8 cellular contexts compared by ENCODE assay signal in the genomic region with DNA sequence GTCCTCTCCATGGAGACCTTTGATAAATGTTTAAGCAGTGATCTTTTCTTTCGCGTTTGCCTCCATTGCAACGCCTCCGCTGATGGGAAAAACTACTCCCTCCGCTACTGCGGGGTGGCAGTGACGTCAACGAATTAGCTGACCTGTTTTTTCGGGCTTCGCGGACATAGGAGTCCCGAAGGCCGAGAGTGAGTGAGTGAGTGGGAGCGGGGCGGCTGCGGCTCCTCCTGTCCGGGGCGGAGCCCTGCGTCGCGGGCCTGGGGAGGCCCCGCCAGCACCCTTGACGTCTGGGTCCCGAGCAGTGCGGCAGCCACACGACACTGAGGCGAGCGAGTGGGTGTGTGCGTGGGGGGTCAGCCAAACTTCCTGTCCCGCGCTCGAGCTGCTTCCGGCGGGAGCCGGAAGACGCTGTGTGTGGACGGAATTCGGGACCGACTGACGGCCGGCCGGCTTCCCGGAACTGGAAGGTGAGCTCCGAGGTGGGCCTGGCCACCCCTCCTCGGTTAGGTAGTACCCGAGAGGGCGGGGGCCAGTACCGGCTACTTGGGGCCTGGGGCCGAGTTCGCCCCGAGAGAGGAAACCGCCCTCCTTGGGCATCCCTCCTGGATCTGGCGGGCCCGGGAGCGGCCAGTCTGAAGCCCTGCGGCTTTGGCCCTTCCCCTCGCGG. TPM values are rescaled to one million over a fixed set of nuclear protein-coding genes. Genes with fewer than 3 reads are reported as not detected.
DNase-seq lines count a peak whose midpoint lies in the region; ATAC-seq and TF ChIP-seq lines count a peak whose summit lies in the region.

Gene ZNF410 (plus strand): TSS at position 411 of the 667 bp plus-strand sequence. CDS start 5,317 bp downstream, outside the sequence.

- H3K36me3 ChIP-seq in ACC112 (ENCODE audit: insufficient read depth, low read length) (no peaks in the 10 kb centered on the region), breast epithelium (no peaks in the 10 kb centered on the region)

- ATAC-seq in GM18870 (IDR thresholded peaks at IDR 0.05; ENCODE audit: unreplicated experiment) (peak; percentile 70), HG03135 (IDR thresholded peaks at IDR 0.05; ENCODE audit: unreplicated experiment) (peak; percentile 92)

- intact Hi-C loops in breast epithelium (cut with DNase I; ENCODE audit: low total_unique reads), result no loop called here

- no peak for TF ChIP-seq CTCF in VCaP (conservative IDR thresholded peaks at IDR 0.05)
- TF ChIP-seq CTCF in breast epithelium (IDR thresholded peaks at IDR 0.05), result no peak

- DNase-seq in NCI-H2196 treated with DMSO at 0.1 percent for 48 hours (lab: John Stamatoyannopoulos, UW; ENCODE audit: unreplicated experiment), result peak; percentile 96
- peak; percentile 90 to 93 for DNase-seq in breast epithelium (ENCODE audit: low spot score in 2 of 2)

- peaks cover 67% of the 10 kb centered on the region for H3K79me2 ChIP-seq in ACC112 (ENCODE audit: control insufficient read depth, insufficient read depth, low read length, unreplicated experiment)

- H3K27me3 ChIP-seq in ACC112 (ENCODE audit: insufficient read depth, low read length) (no peaks in the 10 kb centered on the region), breast epithelium (no peaks in the 10 kb centered on the region)

- H3K4me3 ChIP-seq in ACC112 (ENCODE audit: low read depth, low read length) (peak within 1 kb of the TSS; percentile 91), breast epithelium (peak within 1 kb of the TSS; percentile 77 to 90 (median 89)), iPS-18c (ENCODE audit: insufficient read depth, low read depth, low read length) (peak within 1 kb of the TSS; percentile 94), skin epidermis (peak within 1 kb of the TSS; percentile 74 to 98 (median 83))

- peak; percentile 59 for TF ChIP-seq POLR2A in breast epithelium (IDR thresholded peaks at IDR 0.05)

- H2AFZ ChIP-seq in ACC112 (ENCODE audit: low read length, unreplicated experiment), result peak within 1 kb of the TSS; percentile 51

- no peaks in the 10 kb centered on the region for H3K9me3 ChIP-seq in breast epithelium
- H3K9me3 ChIP-seq in iPS-18c (ENCODE audit: control insufficient read depth, insufficient read depth, low read length), result no peaks in the 10 kb centered on the region

- H3K27ac ChIP-seq in ACC112 (ENCODE audit: low read depth, low read length) (peak within 1 kb of the TSS; percentile 94), VCaP (peak within 1 kb of the TSS; percentile 95), breast epithelium (peak within 1 kb of the TSS; percentile 97 to 98), skin epidermis (peak within 1 kb of the TSS; percentile 66 to 99 (median 95))

- H3K4me1 ChIP-seq in ACC112 (ENCODE audit: control insufficient read depth, insufficient read depth, low read length, unreplicated experiment), result peaks cover 21% of the 10 kb centered on the region
- peaks cover 0 to 7% of the 10 kb centered on the region in 2 donors for H3K4me1 ChIP-seq in breast epithelium

RNA-seq across cellular contexts. Expression of gene ZNF410, which starts in this region (rescaled TPM):
- 10 to 100 TPM; 47.8 to 71.1 (median 59.0) TPM for total RNA-seq in breast epithelium

Comparison
In these comparisons a context has a peak if more than half of its experiments do, and no peak if none do; other contexts are left out.
1. Peak in every context shown above with its lines: DNase-seq, ATAC-seq, H3K4me3 ChIP-seq and H3K27ac ChIP-seq.